Comparison of ENCODE assay signal across 18 cellular contexts in the genomic region with DNA sequence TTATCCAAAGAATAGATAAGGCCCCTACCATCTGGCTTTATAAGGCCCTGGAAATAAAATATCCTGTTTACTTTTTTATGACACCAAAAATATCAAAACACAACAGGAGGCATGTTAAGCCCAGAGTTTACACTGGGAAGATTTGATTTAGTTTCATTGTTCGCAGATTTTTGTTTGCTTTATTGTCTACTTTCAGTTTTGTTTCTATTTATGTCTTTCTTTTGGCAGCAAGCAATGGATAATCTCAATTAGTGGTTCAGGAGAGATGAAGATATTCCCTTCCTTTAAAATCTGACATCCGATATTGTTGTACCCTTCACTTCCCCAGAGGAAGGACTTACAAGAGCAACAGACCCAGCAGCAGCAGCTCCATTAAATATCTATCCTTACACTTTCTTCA.
"Had no signal": no experiment of that assay in that cellular context is flagged by ENCODE, and none has a peak within 500 bp of the region (broad histone marks: within the 10 kb centered on the region; RNA-seq: fewer than 3 reads in every experiment).

No MANE protein-coding gene starts in this region.

- FAIRE-seq: RCC 7860 had no signal

- ATAC-seq: SK-N-SH treated with all-trans-retinoic acid at 6 μM for 48 hours had no signal

- DNase-seq: IMR-90, Karpas-422, KG1, MM.1S, NCI-H1092 treated with DMSO at 0.1 percent for 48 hours, NCI-H1436, NCI-H187, NCI-H2029, NCI-H2081 treated with DMSO at 0.1 percent for 48 hours, NCI-H345, NCI-H446 treated with DMSO at 0.1 percent for 48 hours, NCI-H510A treated with DMSO at 0.1 percent for 48 hours, NCI-H526, RPMI8226, SHP77, T-helper 2 cell had no signal
